In genomic region chr1:160058087-160058486, GRCh38 we compare ENCODE assay signal across 10 cellular contexts. TPM values are rescaled to one million over a fixed set of nuclear protein-coding genes. Genes with fewer than 3 reads are reported as not detected.
DNase-seq lines count a peak whose midpoint lies in the region; ATAC-seq and TF ChIP-seq lines count a peak whose summit lies in the region.
"Had no signal": no experiment of that assay in that cellular context is flagged by ENCODE, and none has a peak within 500 bp of the region (broad histone marks: within the 10 kb centered on the region; RNA-seq: fewer than 3 reads in every experiment).

No MANE protein-coding gene starts in this region.

- H3K9me3 Mint-ChIP-seq in GM23338 (no peaks in the 10 kb centered on the region), neural progenitor cell (peaks cover 2% of the 10 kb centered on the region)
- H3K9me3 Mint-ChIP-seq: activated CD4-positive, alpha-beta memory T cell treated with anti-CD3 and anti-CD28 coated beads, Interleukin-2, amount 10 ng/mL, durations not matched to agents 7 days and 5 days had no signal

- in situ Hi-C loops in astrocyte of the spinal cord (cut with HindIII; ENCODE audit: low sequenced_read_pairs), result no loop called here

- H3K4me3 Mint-ChIP-seq in GM23338, result no peak overlapping the region
- H3K4me3 Mint-ChIP-seq in neural progenitor cell, result no peak overlapping the region
- H3K4me3 Mint-ChIP-seq: activated CD4-positive, alpha-beta memory T cell treated with anti-CD3 and anti-CD28 coated beads, Interleukin-2, amount 10 ng/mL, durations not matched to agents 7 days and 5 days had no signal

- H2AFZ ChIP-seq in GM23338 (no peak overlapping the region), neural progenitor cell (replicated peaks) (no peak overlapping the region)

- H3K9me2 ChIP-seq in GM23338 (ENCODE audit: insufficient read depth), result no peaks in the 10 kb centered on the region; the same call in 1 of the 2 replicates

- TF ChIP-seq CTCF in GM23338 (conservative IDR thresholded peaks at IDR 0.05; ENCODE audit: low read depth in 2 of 2) (peak; percentile 52 to 66), astrocyte of the spinal cord (IDR thresholded peaks at IDR 0.05; ENCODE audit: low read depth, low read length) (peak; percentile 46), neural progenitor cell (IDR thresholded peaks at IDR 0.05) (peak; percentile 43)

- peaks cover 11% of the 10 kb centered on the region for H3K4me1 ChIP-seq in GM23338 (ENCODE audit: insufficient read depth)
- peaks cover 28% of the 10 kb centered on the region for H3K4me1 ChIP-seq in neural progenitor cell

- no peaks in the 10 kb centered on the region for H3K36me3 Mint-ChIP-seq in GM23338 (ENCODE audit: low read depth)
- H3K36me3 Mint-ChIP-seq in neural progenitor cell, result no peaks in the 10 kb centered on the region

- H3K36me3 ChIP-seq in GM23338 (ENCODE audit: insufficient read depth), result no peaks in the 10 kb centered on the region
- H3K36me3 ChIP-seq in neural progenitor cell, result no peaks in the 10 kb centered on the region

- ATAC-seq in GM23338, result peak; percentile 26; the same call in 2 of the 3 replicates
- no peak for ATAC-seq in GM21576 (IDR thresholded peaks at IDR 0.05; ENCODE audit: unreplicated experiment)
- ATAC-seq in HG03139 (IDR thresholded peaks at IDR 0.05; ENCODE audit: unreplicated experiment), result no peak

- H3K4me3 ChIP-seq in GM23338, result no peak overlapping the region
- H3K4me3 ChIP-seq in astrocyte of the spinal cord (ENCODE audit: low read depth, low read length), result no peak overlapping the region
- H3K4me3 ChIP-seq in neural progenitor cell, result no peak overlapping the region
- H3K4me3 ChIP-seq: skin epidermis had no signal

- H3K4me2 ChIP-seq in GM23338 (no peak overlapping the region), neural progenitor cell (no peak overlapping the region)

- H3K27ac Mint-ChIP-seq in GM23338 (no peak overlapping the region), neural progenitor cell (no peak overlapping the region)
- H3K27ac Mint-ChIP-seq: activated CD4-positive, alpha-beta memory T cell treated with anti-CD3 and anti-CD28 coated beads, Interleukin-2, amount 10 ng/mL, durations not matched to agents 7 days and 5 days had no signal

- H3K79me2 ChIP-seq in GM23338 (replicated peaks; ENCODE audit: insufficient read depth), result no peaks in the 10 kb centered on the region
- no peaks in the 10 kb centered on the region for H3K79me2 ChIP-seq in neural progenitor cell (ENCODE audit: low read depth)

- H3F3A ChIP-seq in GM23338 (replicated peaks; ENCODE audit: low read depth), result no peaks in the 10 kb centered on the region
- no peaks in the 10 kb centered on the region for H3F3A ChIP-seq in neural progenitor cell (ENCODE audit: low read depth)

- DNase-seq in GM23338 (ENCODE audit: low spot score), result peak; percentile 51
- DNase-seq in astrocyte of the spinal cord (ENCODE audit: low read depth, low spot score), result peak; percentile 4
- no peak for DNase-seq in neural progenitor cell (ENCODE audit: low spot score)
- DNase-seq in DMS153 treated with DMSO at 0.1 percent for 48 hours (lab: John Stamatoyannopoulos, UW; ENCODE audit: unreplicated experiment), result no peak
- DNase-seq: activated CD4-positive, alpha-beta memory T cell treated with anti-CD3 and anti-CD28 coated beads, Interleukin-2, amount 10 ng/mL, durations not matched to agents 7 days and 5 days had no signal

- H3K27me3 Mint-ChIP-seq in GM23338 (ENCODE audit: insufficient read depth, low read depth, poor library complexity) (peaks cover 7% of the 10 kb centered on the region), neural progenitor cell (ENCODE audit: insufficient read depth, low read depth) (peaks cover 12% of the 10 kb centered on the region)

- H3K9ac ChIP-seq in neural progenitor cell, result no peak overlapping the region

- H3K27me3 ChIP-seq in GM23338 (ENCODE audit: insufficient read depth) (no peaks in the 10 kb centered on the region), neural progenitor cell (peaks cover 8% of the 10 kb centered on the region)

- H3K27ac ChIP-seq in GM23338 (ENCODE audit: low read depth), result no peak overlapping the region
- H3K27ac ChIP-seq in neural progenitor cell, result no peak overlapping the region
- H3K27ac ChIP-seq: skin epidermis had no signal

- no peaks in the 10 kb centered on the region for H3K9me3 ChIP-seq in neural progenitor cell (ENCODE audit: low read depth)

- peaks cover 17% of the 10 kb centered on the region; the same call in 2 of the 3 replicates for H3K4me1 Mint-ChIP-seq in GM23338
- H3K4me1 Mint-ChIP-seq in neural progenitor cell, result peaks cover 36% of the 10 kb centered on the region
- H3K4me1 Mint-ChIP-seq: activated CD4-positive, alpha-beta memory T cell treated with anti-CD3 and anti-CD28 coated beads, Interleukin-2, amount 10 ng/mL, durations not matched to agents 7 days and 5 days had no signal

- H4K20me1 ChIP-seq in GM23338 (replicated peaks; ENCODE audit: insufficient read depth) (no peaks in the 10 kb centered on the region), neural progenitor cell (ENCODE audit: low read depth) (no peaks in the 10 kb centered on the region)

TF ChIP-seq in GM23338, 12 proteins besides CTCF, POLR2A, EP300 and RAD21 (continues in another document):
- no peak for TF ChIP-seq ZNF331 (CRISPR knock-in tag; IDR thresholded peaks at IDR 0.05; ENCODE audit: low read depth)

RNA-seq across cellular contexts. Expression of gene KCNJ10, which starts 11.9 kb away (rescaled TPM):
- 1.6 and 2.8 TPM in 2 replicates for total RNA-seq in GM23338 (2014; rRNA removed; shearing (Covaris generic))
- 1.2 and 1.4 TPM in 2 replicates for polyA plus RNA-seq in GM23338 (2016; fragmentation: Nextera tagmentation; extraction: Ambion mirVana)
- total RNA-seq in neural progenitor cell (ENCODE audit: low replicate concordance), result 0.15 TPM in 1 of 2 replicates, not detected in the other
- total RNA-seq: activated CD4-positive, alpha-beta memory T cell treated with anti-CD3 and anti-CD28 coated beads, Interleukin-2, amount 10 ng/mL, durations not matched to agents 7 days and 5 days; LHCN-M2; subcutaneous adipose tissue had no signal

RNA-seq across cellular contexts. Expression of gene KCNJ9, which starts 23.3 kb away (rescaled TPM):
- total RNA-seq in GM23338 (2014; rRNA removed; shearing (Covaris generic)), result 0.08 and 0.24 TPM in 2 replicates
- 0.26 and 0.34 TPM in 2 replicates for polyA plus RNA-seq in GM23338 (2016; fragmentation: Nextera tagmentation; extraction: Ambion mirVana)
- total RNA-seq in neural progenitor cell (ENCODE audit: low replicate concordance), result 0.09 TPM in 2 replicates
- total RNA-seq: activated CD4-positive, alpha-beta memory T cell treated with anti-CD3 and anti-CD28 coated beads, Interleukin-2, amount 10 ng/mL, durations not matched to agents 7 days and 5 days; LHCN-M2; subcutaneous adipose tissue had no signal

RNA-seq across cellular contexts. Expression of gene PIGM, which starts 26.3 kb away (rescaled TPM):
- total RNA-seq in GM23338 (2014; rRNA removed; shearing (Covaris generic)), result 4.6 and 5.0 TPM in 2 replicates
- polyA plus RNA-seq in GM23338 (2016; fragmentation: Nextera tagmentation; extraction: Ambion mirVana), result 5.0 TPM in 2 replicates
- total RNA-seq in neural progenitor cell (ENCODE audit: low replicate concordance), result 4.5 and 7.1 TPM in 2 replicates

RNA-seq across cellular contexts. Expression of gene IGSF8, which starts 40.3 kb away (rescaled TPM):
- total RNA-seq in GM23338 (2014; rRNA removed; shearing (Covaris generic)), result 111 and 120 TPM in 2 replicates
- polyA plus RNA-seq in GM23338 (2016; fragmentation: Nextera tagmentation; extraction: Ambion mirVana), result 38.4 and 41.5 TPM in 2 replicates
- 9.4 and 23.4 TPM in 2 replicates for total RNA-seq in neural progenitor cell (ENCODE audit: low replicate concordance)

RNA-seq across cellular contexts. Expression of gene ATP1A2, which starts 57.5 kb away (rescaled TPM):
- total RNA-seq in GM23338 (2014; rRNA removed; shearing (Covaris generic)), result 17.7 and 18.3 TPM in 2 replicates
- 4.9 and 5.2 TPM in 2 replicates for polyA plus RNA-seq in GM23338 (2016; fragmentation: Nextera tagmentation; extraction: Ambion mirVana)
- 88.6 and 154 TPM in 2 replicates for total RNA-seq in neural progenitor cell (ENCODE audit: low replicate concordance)
- total RNA-seq: activated CD4-positive, alpha-beta memory T cell treated with anti-CD3 and anti-CD28 coated beads, Interleukin-2, amount 10 ng/mL, durations not matched to agents 7 days and 5 days had no signal

Comparison
In these comparisons a context has a peak if more than half of its experiments do, and no peak if none do; other contexts are left out.
1. DNase-seq: peak in GM23338 (single experiment) and astrocyte of the spinal cord (single experiment); none in neural progenitor cell (single experiment) and DMS153 treated with DMSO at 0.1 percent for 48 hours (single experiment).
2. Peak in every context shown above with its lines, with median percentiles within 50 percentile points of each other: CTCF ChIP-seq.